ENCODE assay signal across 19 cellular contexts in the genomic region with DNA sequence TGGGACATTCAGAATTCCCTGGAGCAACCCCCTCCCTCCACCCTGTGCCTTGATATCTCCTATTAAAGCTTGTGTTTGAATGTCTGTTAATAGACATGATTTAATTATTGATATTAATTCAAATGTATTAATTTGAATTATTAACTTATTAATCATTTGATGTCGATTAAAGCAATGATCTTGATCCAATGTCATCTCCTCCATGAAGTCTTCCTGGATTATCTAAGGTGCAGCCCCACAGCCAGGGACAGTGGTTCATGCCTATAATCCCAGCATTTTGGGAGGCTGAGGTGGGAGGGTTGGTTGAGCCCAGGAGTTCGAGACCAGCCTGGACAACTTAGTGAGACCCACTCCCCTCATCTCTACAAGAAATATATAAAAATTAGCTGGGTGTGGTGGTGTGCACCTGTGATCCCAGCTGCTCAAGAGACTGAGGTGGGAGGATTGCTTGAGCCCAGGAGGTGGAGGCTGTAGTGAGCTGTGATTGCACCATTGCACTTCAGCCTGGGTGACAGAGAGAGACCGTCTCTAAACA. TPM values are rescaled to one million over a fixed set of nuclear protein-coding genes. Genes with fewer than 3 reads are reported as not detected.
A peak's percentile ranks its signal among the peaks of the same experiment; 100 is the strongest.
DNase-seq lines count a peak whose midpoint lies in the region; ATAC-seq and TF ChIP-seq lines count a peak whose summit lies in the region.
"Had no signal": no experiment of that assay in that cellular context is flagged by ENCODE, and none has a peak within 500 bp of the region (broad histone marks: within the 10 kb centered on the region; RNA-seq: fewer than 3 reads in every experiment).

No MANE protein-coding gene starts in this region.

- H3K9ac ChIP-seq in parathyroid adenoma: no peak overlapping the region
- H3K9ac ChIP-seq: BLaER1 treated with 17β-estradiol and CSF1 and Interleukin-3, amounts not matched to agents 10 nM and 100 nM; GM23248 had no signal

- H3K4me2 ChIP-seq in parathyroid adenoma (ENCODE audit: low read length): peak overlapping the region; percentile 45
- H3K4me2 ChIP-seq: BLaER1 treated with 17β-estradiol and CSF1 and Interleukin-3, amounts not matched to agents 10 nM and 100 nM had no signal

- no peak for DNase-seq in left ventricle myocardium inferior
- no peak for DNase-seq in Right ventricle myocardium inferior (ENCODE audit: missing footprints)
- DNase-seq in WTC11 (ENCODE audit: low spot score): no peak
- DNase-seq in upper lobe of left lung: no peak
- no peak for DNase-seq in T-helper 2 cell
- no peak for DNase-seq in stimulated activated CD4-positive, alpha-beta T cell treated with anti-CD3 and anti-CD28 coated beads, Interleukin-1b, Interleukin-23, amount 100 ng/mL, for 48 hours
- no peak for DNase-seq in NCI-H526 (lab: John Stamatoyannopoulos, UW)
- DNase-seq: DND-41, GM23248, KBM-7, NCI-H1417 treated with DMSO at 0.1 percent for 48 hours, NCI-H2029, NCI-H2171, NCI-H446, SHP77 had no signal

- H3K4me3 ChIP-seq in left ventricle myocardium inferior (peak overlapping the region; percentile 3), parathyroid adenoma (ENCODE audit: low read depth, low read length) (no peak overlapping the region), upper lobe of left lung (no peak overlapping the region)
- H3K4me3 ChIP-seq: BLaER1 treated with 17β-estradiol and CSF1 and Interleukin-3, amounts not matched to agents 10 nM and 100 nM; GM23248 had no signal

- H3K36me3 Mint-ChIP-seq in WTC11: peaks cover 11% of the 10 kb centered on the region

- H3K36me3 ChIP-seq in left ventricle myocardium inferior (peaks cover 7% of the 10 kb centered on the region), parathyroid adenoma (ENCODE audit: control insufficient read depth, insufficient read depth, low read length) (no peaks in the 10 kb centered on the region), upper lobe of left lung (peaks cover 0 to 18% (median 6%) of the 10 kb centered on the region in 4 donors)

- H3K27ac Mint-ChIP-seq in WTC11: no peak overlapping the region

- POLR2A ChIA-PET in WTC11 (lab: Charles Lee): interaction anchor here (0.7 kb wide), 1 partner anchor 14 kb away, joined by 4 read pairs; no protein-coding TSS in a partner anchor

- no peak overlapping the region for H3K4me3 Mint-ChIP-seq in WTC11

- CTCF ChIA-PET in WTC11 (lab: Charles Lee): interaction anchor here (0.7 to 3.5 kb wide), 6 partner anchors 8 to 69 kb away, joined by 3 to 18 read pairs (median 6); partner anchors contain the start of gene FEM1A

- H3K9me3 ChIP-seq in left ventricle myocardium inferior (replicated peaks): no peaks in the 10 kb centered on the region
- H3K9me3 ChIP-seq in parathyroid adenoma (ENCODE audit: control insufficient read depth, low read length): no peaks in the 10 kb centered on the region
- H3K9me3 ChIP-seq in upper lobe of left lung: no peaks in the 10 kb centered on the region
- H3K9me3 ChIP-seq: BLaER1 treated with 17β-estradiol and CSF1 and Interleukin-3, amounts not matched to agents 10 nM and 100 nM had no signal

- no peak for TF ChIP-seq EP300 in upper lobe of left lung (IDR thresholded peaks at IDR 0.05)

- H3K27ac ChIP-seq in left ventricle myocardium inferior (replicated peaks) (peak overlapping the region; percentile 86), parathyroid adenoma (peak overlapping the region; percentile 95), upper lobe of left lung (peak overlapping the region in 3 of 4 donors; percentile 12 to 91 (median 70))
- H3K27ac ChIP-seq: BLaER1 treated with 17β-estradiol and CSF1 and Interleukin-3, amounts not matched to agents 10 nM and 100 nM; GM23248 had no signal

- no peak for TF ChIP-seq POLR2A in upper lobe of left lung (IDR thresholded peaks at IDR 0.05)

- peak overlapping the region; percentile 93 for H2AFZ ChIP-seq in parathyroid adenoma
- H2AFZ ChIP-seq: GM23248 had no signal

- no peaks in the 10 kb centered on the region for H3K4me1 Mint-ChIP-seq in WTC11

- H3K9me3 Mint-ChIP-seq in WTC11: no peaks in the 10 kb centered on the region

- H3K27me3 ChIP-seq in left ventricle myocardium inferior (ENCODE audit: low read depth) (no peaks in the 10 kb centered on the region), parathyroid adenoma (ENCODE audit: control insufficient read depth, insufficient read depth, low read length) (no peaks in the 10 kb centered on the region), upper lobe of left lung (no peaks in the 10 kb centered on the region)
- H3K27me3 ChIP-seq: BLaER1 treated with 17β-estradiol and CSF1 and Interleukin-3, amounts not matched to agents 10 nM and 100 nM had no signal

- intact Hi-C loops in left ventricle myocardium inferior (cut with micrococcal nuclease): loop anchor here (5.0 kb wide), 1 partner anchor 69 kb away; no protein-coding TSS in a partner anchor
- intact Hi-C loops in Right ventricle myocardium inferior (cut with DNase I): no loop called here

- peaks cover 46% of the 10 kb centered on the region for H3K4me1 ChIP-seq in left ventricle myocardium inferior
- peaks cover 11% of the 10 kb centered on the region for H3K4me1 ChIP-seq in parathyroid adenoma
- H3K4me1 ChIP-seq in upper lobe of left lung: peaks cover 0 to 16% (median 9%) of the 10 kb centered on the region in 4 donors

- WGBS in upper lobe of left lung, 2 donors: 86 to 89% methylated on average over 3 of the region's 3 CpGs

- H3K27me3 Mint-ChIP-seq in WTC11 (ENCODE audit: low read depth): no peaks in the 10 kb centered on the region

- TF ChIP-seq CTCF in left ventricle myocardium inferior (IDR thresholded peaks at IDR 0.05; ENCODE audit: borderline replicate concordance) (no peak), WTC11 (IDR thresholded peaks at IDR 0.05) (no peak), parathyroid adenoma (IDR thresholded peaks at IDR 0.05) (no peak), upper lobe of left lung (IDR thresholded peaks at IDR 0.05) (no peak)

- H3K79me2 ChIP-seq in parathyroid adenoma: peaks cover 20% of the 10 kb centered on the region

- ATAC-seq in Right ventricle myocardium inferior (no peak), WTC11 (no peak), upper lobe of left lung (ENCODE audit: low FRiP score in 2 of 2) (no peak)
- ATAC-seq: HCT116, Panc1 had no signal

TF ChIP-seq in WTC11, 78 proteins besides CTCF, POLR2A, EP300 and RAD21:
- TF ChIP-seq, protein P1, sequence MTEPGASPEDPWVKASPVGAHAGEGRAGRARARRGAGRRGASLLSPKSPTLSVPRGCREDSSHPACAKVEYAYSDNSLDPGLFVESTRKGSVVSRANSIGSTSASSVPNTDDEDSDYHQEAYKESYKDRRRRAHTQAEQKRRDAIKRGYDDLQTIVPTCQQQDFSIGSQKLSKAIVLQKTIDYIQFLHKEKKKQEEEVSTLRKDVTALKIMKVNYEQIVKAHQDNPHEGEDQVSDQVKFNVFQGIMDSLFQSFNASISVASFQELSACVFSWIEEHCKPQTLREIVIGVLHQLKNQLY (CRISPR knock-in tag; IDR thresholded peaks at IDR 0.05): no peak
- 0 out of 2 replicates have a peak, but pooled peaks have one; percentile 8 for TF ChIP-seq GTF2I (CRISPR knock-in tag; conservative IDR thresholded peaks at IDR 0.05)
- peak; percentile 13; the same call in 1 of the 2 replicates for TF ChIP-seq ZNF121 (CRISPR knock-in tag; IDR thresholded peaks at IDR 0.05)

RNA-seq across cellular contexts. Expression of gene FEM1A, which starts 9.6 kb away (rescaled TPM):
- total RNA-seq in left ventricle myocardium inferior: 46.5 TPM
- total RNA-seq in Right ventricle myocardium inferior: 47.0 TPM
- total RNA-seq in WTC11 (2021): 15.7 to 16.1 TPM (median 15.8 TPM) in 3 replicates
- 10 to 100 TPM; 15.6 to 22.2 (median 16.0) TPM for total RNA-seq in upper lobe of left lung

RNA-seq across cellular contexts. Expression of gene TICAM1, which starts 30.4 kb away (rescaled TPM):
- total RNA-seq in left ventricle myocardium inferior (6.1 TPM), Right ventricle myocardium inferior (7.3 TPM), WTC11 (2021) (0.61 to 1.4 TPM (median 1.2 TPM) in 3 replicates), upper lobe of left lung (10 to 100 TPM in 5 of 6 donors, 1 to 10 TPM in 1; 9.0 to 23.3 (median 17.1) TPM)
